Comparison of ENCODE assay signal across 10 cellular contexts in the genomic region with DNA sequence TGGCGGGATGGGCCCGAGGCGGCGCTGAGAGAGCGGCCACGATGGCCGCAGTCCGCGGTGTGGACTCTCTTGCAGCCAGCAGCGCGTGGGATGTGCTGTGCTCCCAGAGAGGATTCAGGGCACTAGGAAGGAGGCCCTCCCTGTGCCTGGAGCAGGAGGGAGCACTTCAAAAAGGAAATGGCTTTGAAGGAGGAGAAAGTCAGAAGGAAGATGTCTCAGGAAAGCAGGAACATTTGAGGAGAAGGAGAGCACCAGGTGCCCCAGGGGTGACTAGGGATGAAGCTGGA. TPM values are rescaled to one million over a fixed set of nuclear protein-coding genes. Genes with fewer than 3 reads are reported as not detected.
A peak's percentile ranks its signal among the peaks of the same experiment; 100 is the strongest.
DNase-seq lines count a peak whose midpoint lies in the region; ATAC-seq, FAIRE-seq and TF ChIP-seq lines count a peak whose summit lies in the region.
"Had no signal": no experiment of that assay in that cellular context is flagged by ENCODE, and none has a peak within 500 bp of the region (broad histone marks: within the 10 kb centered on the region; RNA-seq: fewer than 3 reads in every experiment).

No MANE protein-coding gene starts in this region.

- peak; percentile 17 for DNase-seq in NCI-H1092 treated with DMSO at 0.1 percent for 48 hours (lab: John Stamatoyannopoulos, UW)
- no peak for DNase-seq in NCI-H1092 (lab: John Stamatoyannopoulos, UW)
- no peak for DNase-seq in WERI-Rb-1
- no peak for DNase-seq in hepatocyte (ENCODE audit: low spot score)
- no peak for DNase-seq in smooth muscle cell (lab: John Stamatoyannopoulos, UW; ENCODE audit: unreplicated experiment)
- no peak for DNase-seq in GM12892 (ENCODE audit: insufficient read length)
- no peak for DNase-seq in activated effector memory CD4-positive, alpha-beta T cell treated with Interleukin-2 at 50 U/mL for 16 hours
- DNase-seq: activated CD4-positive, alpha-beta T cell treated with anti-CD3 and anti-CD28 coated beads, Interleukin-2, amount 50 U/mL, for 4 hours had no signal

- H3K9me2 ChIP-seq in hepatocyte (replicated peaks; ENCODE audit: insufficient read depth), result no peaks in the 10 kb centered on the region

- TF ChIP-seq POLR2A in GM12892 (IDR thresholded peaks at IDR 0.05; ENCODE audit: low read depth, low read length), result no peak

- H2AFZ ChIP-seq in hepatocyte (peak overlapping the region; percentile 51), smooth muscle cell (ENCODE audit: low read depth) (no peak overlapping the region)

- H3K4me3 ChIP-seq in WERI-Rb-1 (ENCODE audit: low read depth, low read length) (peak overlapping the region; percentile 80), hepatocyte (no peak overlapping the region), smooth muscle cell (peak overlapping the region; percentile 68)

- H3K79me2 ChIP-seq in hepatocyte, result no peaks in the 10 kb centered on the region
- peaks cover 54% of the 10 kb centered on the region for H3K79me2 ChIP-seq in smooth muscle cell (ENCODE audit: low read depth)

- no peaks in the 10 kb centered on the region for H3K27me3 ChIP-seq in WERI-Rb-1 (ENCODE audit: insufficient read depth, low read depth, severe bottlenecking)
- no peaks in the 10 kb centered on the region for H3K27me3 ChIP-seq in hepatocyte
- H3K27me3 ChIP-seq in smooth muscle cell (ENCODE audit: low read depth), result no peaks in the 10 kb centered on the region

- H3K9me3 ChIP-seq in WERI-Rb-1 (ENCODE audit: severe bottlenecking) (no peaks in the 10 kb centered on the region), hepatocyte (ENCODE audit: low read depth) (no peaks in the 10 kb centered on the region), smooth muscle cell (replicated peaks; ENCODE audit: low read depth) (no peaks in the 10 kb centered on the region)

- H3K4me2 ChIP-seq in hepatocyte (peak overlapping the region; percentile 99), smooth muscle cell (peak overlapping the region; percentile 98)

- WGBS in hepatocyte (ENCODE audit: low lambda C conversion rate, missing lambda C conversion rate), result 20% methylated on average over 11 of the region's 11 CpGs
- WGBS in smooth muscle cell (ENCODE audit: low lambda C conversion rate), result 9% methylated on average over 11 of the region's 11 CpGs

- no peak for ATAC-seq in GM18502 (IDR thresholded peaks at IDR 0.05; ENCODE audit: poor library complexity, unreplicated experiment)

- H4K20me1 ChIP-seq in hepatocyte (ENCODE audit: insufficient read depth, poor library complexity, severe bottlenecking) (no peaks in the 10 kb centered on the region), smooth muscle cell (ENCODE audit: low read depth) (peaks cover 56% of the 10 kb centered on the region)

- H3K27ac ChIP-seq in WERI-Rb-1 (peak overlapping the region; percentile 98), hepatocyte (no peak overlapping the region), smooth muscle cell (ENCODE audit: low read depth) (peak overlapping the region; percentile 37)

- peaks cover 8% of the 10 kb centered on the region for H3F3A ChIP-seq in smooth muscle cell (ENCODE audit: low read depth)

- FAIRE-seq in GM12892 (lab: Jason Lieb, UNC), result no peak
- FAIRE-seq: A204.1 had no signal

- peaks cover 12% of the 10 kb centered on the region for H3K4me1 ChIP-seq in hepatocyte (ENCODE audit: insufficient read depth)
- peaks cover 23% of the 10 kb centered on the region for H3K4me1 ChIP-seq in smooth muscle cell (ENCODE audit: low read depth)

- no peak overlapping the region for H3K9ac ChIP-seq in smooth muscle cell (ENCODE audit: low read depth)

- H3K36me3 ChIP-seq in WERI-Rb-1 (peaks cover 10% of the 10 kb centered on the region), hepatocyte (replicated peaks; ENCODE audit: insufficient read depth, low read depth) (no peaks in the 10 kb centered on the region), smooth muscle cell (ENCODE audit: low read depth) (no peaks in the 10 kb centered on the region)

- no peak for TF ChIP-seq CTCF in WERI-Rb-1 (IDR thresholded peaks at IDR 0.05; ENCODE audit: low read depth, low read length)
- TF ChIP-seq CTCF in hepatocyte (IDR thresholded peaks at IDR 0.05; ENCODE audit: poor library complexity), result no peak
- TF ChIP-seq CTCF in smooth muscle cell (IDR thresholded peaks at IDR 0.05; ENCODE audit: borderline replicate concordance, insufficient read depth, poor library complexity, severe bottlenecking), result no peak

RNA-seq across cellular contexts. Expression of gene LOXL3, which starts 4.1 kb away (rescaled TPM):
- total RNA-seq in hepatocyte (13.3 and 13.6 TPM in 2 replicates), smooth muscle cell (123 and 139 TPM in 2 replicates)
- polyA plus RNA-seq in hepatocyte (11.0 and 11.2 TPM in 2 replicates), smooth muscle cell (109 and 190 TPM in 2 replicates)
- 21.0 TPM for polyA plus RNA-seq in GM12892 (2012; ENCODE audit: missing spikeins)

RNA-seq across cellular contexts. Expression of gene DOK1, which starts 4.9 kb away (rescaled TPM):
- total RNA-seq in hepatocyte (8.0 and 11.6 TPM in 2 replicates), smooth muscle cell (11.7 and 17.8 TPM in 2 replicates)
- polyA plus RNA-seq in hepatocyte (10.7 and 11.4 TPM in 2 replicates), smooth muscle cell (32.9 and 41.3 TPM in 2 replicates)
- polyA plus RNA-seq in GM12892 (2012; ENCODE audit: missing spikeins), result 30.5 TPM

RNA-seq across cellular contexts. Expression of gene HTRA2, which starts 19.9 kb away (rescaled TPM):
- total RNA-seq in hepatocyte, result 31.2 and 32.4 TPM in 2 replicates
- polyA plus RNA-seq in hepatocyte, result 33.5 and 37.2 TPM in 2 replicates
- total RNA-seq in smooth muscle cell, result 19.1 and 19.2 TPM in 2 replicates
- polyA plus RNA-seq in smooth muscle cell, result 30.4 and 35.2 TPM in 2 replicates
- polyA plus RNA-seq in GM12892 (2012; ENCODE audit: missing spikeins), result 56.6 TPM

RNA-seq across cellular contexts. Expression of gene AUP1, which starts 20.1 kb away (rescaled TPM):
- total RNA-seq in hepatocyte (121 and 138 TPM in 2 replicates), smooth muscle cell (83.4 and 104 TPM in 2 replicates)
- polyA plus RNA-seq in hepatocyte (195 and 212 TPM in 2 replicates), smooth muscle cell (138 and 170 TPM in 2 replicates)
- polyA plus RNA-seq in GM12892 (2012; ENCODE audit: missing spikeins), result 82.7 TPM

RNA-seq across cellular contexts. Expression of gene DQX1, which starts 23.6 kb away (rescaled TPM):
- 1.2 and 4.0 TPM in 2 replicates for total RNA-seq in hepatocyte
- 0.73 TPM in 1 of 2 replicates, not detected in the other for polyA plus RNA-seq in hepatocyte
- total RNA-seq in smooth muscle cell, result 0.09 and 0.27 TPM in 2 replicates
- polyA plus RNA-seq in smooth muscle cell, result 0.57 TPM in 1 of 2 replicates, not detected in the other
- polyA plus RNA-seq in GM12892 (2012; ENCODE audit: missing spikeins), result 0.93 TPM
